1 cellular context compared by ENCODE assay signal in the genomic region with DNA sequence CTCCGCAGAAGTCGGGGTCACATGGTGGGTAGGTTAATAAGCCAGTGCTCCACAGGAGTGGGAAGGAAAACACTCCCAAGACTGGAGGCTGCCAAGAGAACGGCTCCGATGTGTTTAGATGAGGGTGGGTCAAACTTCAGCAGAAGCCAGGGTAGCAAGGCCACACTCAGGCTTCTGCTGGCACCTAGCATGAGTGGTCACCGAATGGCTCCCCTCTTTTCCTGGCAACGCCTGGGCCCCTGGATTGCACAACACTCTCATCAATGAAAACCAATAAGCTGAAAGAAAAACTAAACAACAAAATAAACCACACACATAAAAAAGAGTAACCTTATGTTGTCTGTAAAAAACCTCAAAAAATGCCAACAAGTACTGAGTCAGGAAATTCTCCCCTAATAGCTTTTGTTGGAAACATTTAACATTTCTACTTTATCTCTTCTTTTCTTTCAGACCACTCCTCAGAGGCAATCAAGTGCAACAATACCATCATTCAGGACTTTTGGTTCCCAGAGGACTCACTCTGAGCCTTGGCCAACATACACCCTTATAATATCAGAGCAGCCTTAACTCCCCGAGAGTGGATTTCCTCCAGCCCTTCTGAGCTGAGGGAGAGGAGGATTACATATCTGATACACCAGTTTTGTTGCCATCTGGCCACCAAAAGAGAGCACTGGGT.
TF ChIP-seq lines count a peak whose summit lies in the region.

No MANE protein-coding gene starts in this region.

TF ChIP-seq in GM23338, 12 proteins besides CTCF, POLR2A, EP300 and RAD21 (continued from another document):
- TF ChIP-seq REST (IDR thresholded peaks at IDR 0.05; ENCODE audit: unreplicated experiment) (no peak), JUNB (IDR thresholded peaks at IDR 0.05; ENCODE audit: unreplicated experiment) (no peak), NANOG (IDR thresholded peaks at IDR 0.05; ENCODE audit: borderline replicate concordance) (no peak), ETS1 (IDR thresholded peaks at IDR 0.05) (no peak), EZH2 (IDR thresholded peaks at IDR 0.05; ENCODE audit: low read depth, unreplicated experiment) (no peak), EZH2phosphoT487 (IDR thresholded peaks at IDR 0.05; ENCODE audit: unreplicated experiment) (no peak), POLR2AphosphoS5 (IDR thresholded peaks at IDR 0.05; ENCODE audit: low read depth) (no peak)
